16 cellular contexts compared by ENCODE assay signal in genomic region chr22:48627203-48627602, GRCh38.
DNase-seq lines count a peak whose midpoint lies in the region; ATAC-seq and TF ChIP-seq lines count a peak whose summit lies in the region.
"Had no signal": no experiment of that assay in that cellular context is flagged by ENCODE, and none has a peak within 500 bp of the region (broad histone marks: within the 10 kb centered on the region; RNA-seq: fewer than 3 reads in every experiment).

No MANE protein-coding gene starts in this region.

- peak; percentile 53 for DNase-seq in AG10803 (ENCODE audit: low read depth)
- DNase-seq in Daoy (ENCODE audit: low read depth), result peak; percentile 74
- DNase-seq in SK-N-DZ (ENCODE audit: low spot score), result peak; percentile 52
- no peak for DNase-seq in NCI-H2171 (lab: John Stamatoyannopoulos, UW)
- DNase-seq in putamen (ENCODE audit: low spot score), result no peak
- DNase-seq: activated CD4-positive, CD25-positive, alpha-beta regulatory T cell treated with anti-CD3 and anti-CD28 coated beads, Interleukin-2, amount 50 U/mL, for 72 hours; activated CD8-positive, alpha-beta memory T cell treated with anti-CD3 and anti-CD28 coated beads, Interleukin-2, amount 50 U/mL, for 48 hours; activated naive CD4-positive, alpha-beta T cell; effector CD4-positive, alpha-beta T cell; Kasumi-1; NCI-H1436; NCI-H82 had no signal

- H3K4me3 ChIP-seq in AG10803 (ENCODE audit: low read length), result no peak overlapping the region

- TF ChIP-seq CTCF in AG10803 (conservative IDR thresholded peaks at IDR 0.05; ENCODE audit: low read length), result no peak

- ATAC-seq in HG03095 (IDR thresholded peaks at IDR 0.05; ENCODE audit: unreplicated experiment), result no peak
- no peak for ATAC-seq in GM19351 (IDR thresholded peaks at IDR 0.05; ENCODE audit: unreplicated experiment)
- ATAC-seq: left lobe of liver had no signal

- H3K27ac ChIP-seq in layer of hippocampus (ENCODE audit: low read depth, low read length), result peak overlapping the region; percentile 21

- no peaks in the 10 kb centered on the region for H3K27me3 ChIP-seq in layer of hippocampus (ENCODE audit: control insufficient read depth, insufficient read depth, low read length)

Comparison
In these comparisons a context has a peak if more than half of its experiments do, and no peak if none do; other contexts are left out.
1. DNase-seq: peak in AG10803 (single experiment), Daoy (single experiment) and SK-N-DZ (single experiment); none in NCI-H2171 (single experiment) and putamen (single experiment).